In the genomic region with DNA sequence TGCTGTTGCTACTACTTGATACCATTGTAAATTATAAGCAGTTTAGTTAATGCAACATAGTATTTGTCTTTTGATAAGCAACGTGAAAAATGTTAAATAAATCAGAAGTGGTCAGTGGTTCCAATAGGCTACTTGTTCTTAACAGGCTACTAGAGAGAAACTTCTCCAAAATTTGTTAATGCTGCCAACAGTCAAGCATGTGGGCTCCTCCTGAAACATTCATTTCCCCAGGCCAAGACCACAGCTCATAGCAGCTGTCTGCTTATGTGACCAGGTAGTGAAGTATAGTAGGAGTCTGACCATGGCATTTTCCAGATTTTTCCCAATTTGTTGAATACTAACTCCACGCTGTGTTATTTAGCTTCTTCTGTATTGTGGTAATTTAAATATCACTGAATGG, we compare ENCODE assay signal across 13 cellular contexts.
DNase-seq lines count a peak whose midpoint lies in the region; ATAC-seq, FAIRE-seq and TF ChIP-seq lines count a peak whose summit lies in the region.
"Had no signal": no experiment of that assay in that cellular context is flagged by ENCODE, and none has a peak within 500 bp of the region (broad histone marks: within the 10 kb centered on the region; RNA-seq: fewer than 3 reads in every experiment).

No MANE protein-coding gene starts in this region.

- peak; percentile 16 to 27 for DNase-seq in NOMO-1 (lab: John Stamatoyannopoulos, UW; ENCODE audit: unreplicated experiment in 2 of 2)
- no peak for DNase-seq in NOMO-1 treated with dmso at 0.1 percent for 144 hours (lab: John Stamatoyannopoulos, UW; ENCODE audit: unreplicated experiment)
- no peak for DNase-seq in H54 (ENCODE audit: insufficient read length, low spot score)
- DNase-seq in left lung: no peak
- DNase-seq in ureter (ENCODE audit: low spot score): no peak
- DNase-seq in neural progenitor cell (ENCODE audit: low spot score): no peak
- DNase-seq: ACHN; CD4-positive, CD25-positive, alpha-beta regulatory T cell; DMS53; GF-D8 had no signal

- TF ChIP-seq CTCF in left lung (IDR thresholded peaks at IDR 0.05) (no peak), neural progenitor cell (IDR thresholded peaks at IDR 0.05) (no peak)

- H3K4me2 ChIP-seq in neural progenitor cell: no peak overlapping the region

- intact Hi-C loops in left lung (cut with DNase I): no loop called here

- H3K27me3 ChIP-seq in left lung (no peaks in the 10 kb centered on the region), skeletal muscle tissue (ENCODE audit: control insufficient read depth in 3 of 3, insufficient read depth in 3 of 3, low read length in 3 of 3) (no peaks in the 10 kb centered on the region), neural progenitor cell (no peaks in the 10 kb centered on the region)
- H3K27me3 ChIP-seq: BLaER1 treated with 17β-estradiol and CSF1 and Interleukin-3, amounts not matched to agents 10 nM and 100 nM had no signal

- peak; percentile 41 for FAIRE-seq in H54 (lab: Jason Lieb, UNC)

- no peaks in the 10 kb centered on the region for H3K27me3 Mint-ChIP-seq in neural progenitor cell (ENCODE audit: insufficient read depth, low read depth)
- H3K27me3 Mint-ChIP-seq: CD4-positive, CD25-positive, alpha-beta regulatory T cell had no signal

- H3K4me3 Mint-ChIP-seq in neural progenitor cell: no peak overlapping the region
- H3K4me3 Mint-ChIP-seq: CD4-positive, CD25-positive, alpha-beta regulatory T cell had no signal

- peaks cover 14% of the 10 kb centered on the region for H3K4me1 Mint-ChIP-seq in neural progenitor cell

- H3K79me2 ChIP-seq in neural progenitor cell (ENCODE audit: low read depth): no peaks in the 10 kb centered on the region

- peaks cover 0 to 24% of the 10 kb centered on the region in 2 donors for H3K36me3 ChIP-seq in left lung
- peaks cover 2 to 30% (median 21%) of the 10 kb centered on the region in 3 donors for H3K36me3 ChIP-seq in skeletal muscle tissue (ENCODE audit: control insufficient read depth in 3 of 3, insufficient read depth in 3 of 3, low read length in 3 of 3)
- peaks cover 8% of the 10 kb centered on the region for H3K36me3 ChIP-seq in neural progenitor cell

- H3K27ac Mint-ChIP-seq in neural progenitor cell: no peak overlapping the region

- H3K9me3 ChIP-seq in left lung (no peaks in the 10 kb centered on the region), skeletal muscle tissue (ENCODE audit: control insufficient read depth in 3 of 3, low read length in 3 of 3) (no peaks in the 10 kb centered on the region), neural progenitor cell (ENCODE audit: low read depth) (no peaks in the 10 kb centered on the region)

- no peak overlapping the region for H2AFZ ChIP-seq in neural progenitor cell (replicated peaks)

- H4K20me1 ChIP-seq in neural progenitor cell (ENCODE audit: low read depth): peaks cover 11% of the 10 kb centered on the region
- H4K20me1 ChIP-seq: BLaER1 treated with 17β-estradiol and CSF1 and Interleukin-3, amounts not matched to agents 10 nM and 100 nM had no signal

- H3K4me1 ChIP-seq in left lung (peaks cover 0 to 35% of the 10 kb centered on the region in 2 donors), skeletal muscle tissue (ENCODE audit: control insufficient read depth in 3 of 3, insufficient read depth in 3 of 3, low read length in 3 of 3) (peaks cover 2 to 10% (median 6%) of the 10 kb centered on the region in 3 donors), neural progenitor cell (peaks cover 4% of the 10 kb centered on the region)

- no peak overlapping the region for H3K27ac ChIP-seq in left lung
- peak overlapping the region; percentile 48 for H3K27ac ChIP-seq in skeletal muscle tissue (ENCODE audit: low read depth, low read length)
- no peak overlapping the region for H3K27ac ChIP-seq in neural progenitor cell
- H3K27ac ChIP-seq: BLaER1 treated with 17β-estradiol and CSF1 and Interleukin-3, amounts not matched to agents 10 nM and 100 nM had no signal

- H3K9ac ChIP-seq in skeletal muscle tissue (ENCODE audit: low read depth in 1 of 3, low read length in 3 of 3): no peak overlapping the region
- H3K9ac ChIP-seq in neural progenitor cell: no peak overlapping the region
- H3K9ac ChIP-seq: BLaER1 treated with 17β-estradiol and CSF1 and Interleukin-3, amounts not matched to agents 10 nM and 100 nM had no signal

- no peaks in the 10 kb centered on the region for H3K9me3 Mint-ChIP-seq in neural progenitor cell
- H3K9me3 Mint-ChIP-seq: CD4-positive, CD25-positive, alpha-beta regulatory T cell had no signal

- peaks cover 14% of the 10 kb centered on the region for H3K36me3 Mint-ChIP-seq in neural progenitor cell

- H3K4me3 ChIP-seq in left lung (no peak overlapping the region), skeletal muscle tissue (ENCODE audit: low read length in 3 of 3) (no peak overlapping the region), neural progenitor cell (no peak overlapping the region)
- H3K4me3 ChIP-seq: BLaER1 treated with 17β-estradiol and CSF1 and Interleukin-3, amounts not matched to agents 10 nM and 100 nM had no signal

- H3F3A ChIP-seq in neural progenitor cell (ENCODE audit: low read depth): peaks cover 6% of the 10 kb centered on the region

- TF ChIP-seq POLR2A in H54 (IDR thresholded peaks at IDR 0.05; ENCODE audit: low read depth, low read length): no peak

- ATAC-seq in left lung: peak; percentile 69
- ATAC-seq: HCT116 had no signal

Comparison
In these comparisons a context has a peak if more than half of its experiments do, and no peak if none do; other contexts are left out.
1. DNase-seq: peak in NOMO-1 (2 of 2); none in NOMO-1 treated with dmso at 0.1 percent for 144 hours (single experiment), H54 (single experiment), left lung (0 of 2), ureter (single experiment) and neural progenitor cell (single experiment).